22 cellular contexts compared by ENCODE assay signal in the genomic region with DNA sequence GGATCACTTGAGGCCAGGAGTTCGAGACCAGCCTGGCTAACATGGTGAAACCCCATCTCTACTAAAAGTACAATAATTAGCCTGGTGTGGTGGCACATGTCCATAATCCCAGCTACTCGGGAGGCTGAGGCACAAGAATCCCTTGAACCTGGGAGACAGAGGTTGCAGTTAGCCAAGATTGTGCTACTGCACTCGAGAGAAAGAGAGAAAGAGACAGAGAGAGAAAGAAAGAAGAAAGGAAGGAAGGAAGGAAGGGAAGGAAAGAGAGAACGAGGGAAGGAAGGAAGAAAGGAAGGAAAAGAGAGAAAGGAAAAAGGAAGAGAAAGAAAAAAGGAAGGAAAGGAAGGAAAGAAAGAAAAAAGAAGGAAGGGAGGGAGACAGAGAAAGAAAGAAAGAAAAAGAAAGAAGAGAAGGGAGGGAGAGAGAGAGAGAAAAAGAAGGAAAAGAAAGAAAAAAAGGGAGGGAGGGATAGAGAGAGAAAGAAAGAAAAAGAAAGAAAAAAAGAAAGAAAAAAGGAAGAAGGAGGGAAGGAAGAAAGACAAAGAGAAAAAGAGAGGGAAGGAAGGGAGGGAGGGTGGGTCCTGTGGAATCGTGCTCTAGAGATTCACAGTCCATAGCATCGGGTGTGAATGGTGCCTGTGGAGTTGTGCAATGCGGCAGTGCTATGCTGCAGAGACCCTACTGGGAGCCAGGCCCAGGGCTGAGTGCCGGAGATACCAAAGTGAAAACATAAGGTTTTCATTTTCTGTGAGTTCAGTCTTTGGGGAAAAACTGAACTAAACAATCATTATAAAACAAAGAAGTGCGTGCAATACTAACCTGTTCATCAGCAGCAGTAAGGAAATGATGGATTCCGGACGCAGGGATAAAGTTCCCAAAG. TPM values are rescaled to one million over a fixed set of nuclear protein-coding genes. Genes with fewer than 3 reads are reported as not detected.
DNase-seq lines count a peak whose midpoint lies in the region; ATAC-seq and TF ChIP-seq lines count a peak whose summit lies in the region.
"Had no signal": no experiment of that assay in that cellular context is flagged by ENCODE, and none has a peak within 500 bp of the region (broad histone marks: within the 10 kb centered on the region; RNA-seq: fewer than 3 reads in every experiment).

No MANE protein-coding gene starts in this region.

- H3K4me3 Mint-ChIP-seq in activated T-cell treated with anti-CD3 and anti-CD28 coated beads, Interleukin-2, amount 50 U/mL, for 72 hours, result no peak overlapping the region
- H3K4me3 Mint-ChIP-seq in type B pancreatic cell, result no peak overlapping the region
- H3K4me3 Mint-ChIP-seq: activated naive CD4-positive, alpha-beta T cell treated with anti-CD3 and anti-CD28 coated beads, Interleukin-2, amount 10 ng/mL, durations not matched to agents 7 days and 5 days; mesothelial cell of epicardium; nephron progenitor cell had no signal

- H4K20me1 ChIP-seq in fibroblast of lung (ENCODE audit: control insufficient read depth, extremely low read depth, insufficient read depth, low read length), result no peaks in the 10 kb centered on the region

- DNase-seq in activated T-cell treated with anti-CD3 and anti-CD28 coated beads, Interleukin-2, amount 50 U/mL, for 72 hours, result no peak
- no peak for DNase-seq in activated T-cell treated with anti-CD3 and anti-CD28 coated beads, Interleukin-2, amount 50 U/mL, for 1 hour
- DNase-seq in RWPE2 (ENCODE audit: low spot score) (no peak), fibroblast of lung (ENCODE audit: low read depth in 2 of 2) (no peak), type B pancreatic cell (ENCODE audit: extremely low spot score, unreplicated experiment) (peak; percentile 44)
- no peak for DNase-seq in stimulated activated CD4-positive, alpha-beta T cell treated with anti-CD3 and anti-CD28 coated beads, Interleukin-4, amount 100 ng/mL, for 24 hours
- DNase-seq: activated CD4-positive, alpha-beta T cell treated with anti-CD3 and anti-CD28 coated beads, Interleukin-2, amount 50 U/mL, for 4 hours; activated naive CD4-positive, alpha-beta T cell treated with anti-CD3 and anti-CD28 coated beads, Interleukin-2, amount 10 ng/mL, durations not matched to agents 7 days and 5 days; activated T-cell treated with anti-CD3 and anti-CD28 coated beads for 4 hours; aorta; cerebellar nuclear complex; DMS153; NCI-H1105; NCI-H2081 treated with DMSO at 0.1 percent for 48 hours; NCI-H524; nephron progenitor cell; stimulated activated CD4-positive, alpha-beta T cell treated with anti-CD3 and anti-CD28 coated beads, Interleukin-4, amount 100 ng/mL, for 4 hours; T-helper 2 cell had no signal

- H3K27ac ChIP-seq in RWPE2 (ENCODE audit: poor library complexity, severe bottlenecking), result peak overlapping the region; percentile 99
- H3K27ac ChIP-seq in fibroblast of lung (ENCODE audit: insufficient read depth, low read length), result no peak overlapping the region
- H3K27ac ChIP-seq: VCaP had no signal

- no peaks in the 10 kb centered on the region for H3K79me2 ChIP-seq in fibroblast of lung (ENCODE audit: control insufficient read depth, insufficient read depth, low read length)

- H3K4me1 ChIP-seq in RWPE2 (ENCODE audit: insufficient read depth, poor library complexity, severe bottlenecking) (peaks cover 36% of the 10 kb centered on the region), fibroblast of lung (ENCODE audit: control insufficient read depth, extremely low read depth, insufficient read depth, low read length) (peaks cover 3% of the 10 kb centered on the region)

- no peak overlapping the region for H2AFZ ChIP-seq in fibroblast of lung (ENCODE audit: low read length)

- H3K4me3 ChIP-seq in RWPE2 (ENCODE audit: severe bottlenecking) (no peak overlapping the region), fibroblast of lung (replicated peaks in 1 of 4; ENCODE audit: control extremely low read depth in 1 of 4, insufficient read depth in 1 of 4, low read depth in 3 of 4, low read length in 4 of 4) (no peak overlapping the region)

- peaks cover 41% of the 10 kb centered on the region for H3K27me3 Mint-ChIP-seq in activated T-cell treated with anti-CD3 and anti-CD28 coated beads, Interleukin-2, amount 50 U/mL, for 72 hours (ENCODE audit: low read depth)
- no peaks in the 10 kb centered on the region for H3K27me3 Mint-ChIP-seq in type B pancreatic cell

- TF ChIP-seq CTCF in RWPE2 (IDR thresholded peaks at IDR 0.05; ENCODE audit: poor library complexity, severe bottlenecking), result no peak
- no peak for TF ChIP-seq CTCF in fibroblast of lung (conservative IDR thresholded peaks at IDR 0.05 in 1 of 2, IDR thresholded peaks at IDR 0.05 in 1 of 2; ENCODE audit: low read depth in 1 of 2, low read length in 2 of 2)
- TF ChIP-seq CTCF in type B pancreatic cell (conservative IDR thresholded peaks at IDR 0.05), result no peak

- H3K27ac Mint-ChIP-seq in activated T-cell treated with anti-CD3 and anti-CD28 coated beads, Interleukin-2, amount 50 U/mL, for 72 hours, result peak overlapping the region; percentile 4
- H3K27ac Mint-ChIP-seq in type B pancreatic cell, result peak overlapping the region; percentile 52
- H3K27ac Mint-ChIP-seq: activated naive CD4-positive, alpha-beta T cell treated with anti-CD3 and anti-CD28 coated beads, Interleukin-2, amount 10 ng/mL, durations not matched to agents 7 days and 5 days; mesothelial cell of epicardium; nephron progenitor cell had no signal

- H3K27me3 ChIP-seq in RWPE2 (ENCODE audit: insufficient read depth, poor library complexity, severe bottlenecking) (no peaks in the 10 kb centered on the region), fibroblast of lung (ENCODE audit: control insufficient read depth, insufficient read depth, low read length) (no peaks in the 10 kb centered on the region)

- H3K9ac ChIP-seq in fibroblast of lung (ENCODE audit: insufficient read depth, low read length), result no peak overlapping the region

- ATAC-seq in activated T-cell treated with anti-CD3 and anti-CD28 coated beads, Interleukin-2, amount 50 U/mL, for 72 hours (replicated peaks in 1 of 2), result no peak
- ATAC-seq in RWPE2 (ENCODE audit: low read depth) (no peak), HG02642 (IDR thresholded peaks at IDR 0.05; ENCODE audit: poor library complexity, unreplicated experiment) (no peak), HG02571 (IDR thresholded peaks at IDR 0.05; ENCODE audit: unreplicated experiment) (no peak)

- H3K36me3 ChIP-seq in RWPE2 (ENCODE audit: low read depth), result no peaks in the 10 kb centered on the region
- H3K36me3 ChIP-seq in fibroblast of lung (ENCODE audit: control insufficient read depth, insufficient read depth, low read length), result no peaks in the 10 kb centered on the region

- peak overlapping the region; percentile 4 for H3K4me2 ChIP-seq in fibroblast of lung (ENCODE audit: extremely low read depth, insufficient read depth, low read length)

- no peaks in the 10 kb centered on the region for H3K9me3 ChIP-seq in RWPE2 (ENCODE audit: severe bottlenecking)
- no peaks in the 10 kb centered on the region for H3K9me3 ChIP-seq in fibroblast of lung (ENCODE audit: control insufficient read depth, insufficient read depth, low read depth, low read length)

- H3K9me3 Mint-ChIP-seq in activated T-cell treated with anti-CD3 and anti-CD28 coated beads, Interleukin-2, amount 50 U/mL, for 72 hours, result no peaks in the 10 kb centered on the region
- H3K9me3 Mint-ChIP-seq in type B pancreatic cell, result no peaks in the 10 kb centered on the region
- H3K9me3 Mint-ChIP-seq: activated naive CD4-positive, alpha-beta T cell treated with anti-CD3 and anti-CD28 coated beads, Interleukin-2, amount 10 ng/mL, durations not matched to agents 7 days and 5 days had no signal

- H3K4me1 Mint-ChIP-seq in activated T-cell treated with anti-CD3 and anti-CD28 coated beads, Interleukin-2, amount 50 U/mL, for 72 hours (ENCODE audit: low read depth), result peaks cover 5% of the 10 kb centered on the region
- H3K4me1 Mint-ChIP-seq in type B pancreatic cell (ENCODE audit: unreplicated experiment), result peaks cover 20% of the 10 kb centered on the region

- H3K36me3 Mint-ChIP-seq in activated T-cell treated with anti-CD3 and anti-CD28 coated beads, Interleukin-2, amount 50 U/mL, for 72 hours (ENCODE audit: insufficient read depth in 2 of 2), result no peaks in the 10 kb centered on the region
- H3K36me3 Mint-ChIP-seq in type B pancreatic cell, result no peaks in the 10 kb centered on the region
- H3K36me3 Mint-ChIP-seq: activated naive CD4-positive, alpha-beta T cell treated with anti-CD3 and anti-CD28 coated beads, Interleukin-2, amount 10 ng/mL, durations not matched to agents 7 days and 5 days; mesothelial cell of epicardium had no signal

RNA-seq across cellular contexts. Expression of a gene that starts 4.6 kb away (rescaled TPM):
- under 1 TPM; 0.16 to 0.38 TPM for total RNA-seq in activated T-cell treated with anti-CD3 and anti-CD28 coated beads, Interleukin-2, amount 50 U/mL, for 72 hours
- 17.5 and 56.8 TPM in 2 replicates for total RNA-seq in fibroblast of lung
- 14.6 and 45.5 TPM in 2 replicates for polyA plus RNA-seq in fibroblast of lung
- polyA plus RNA-seq in fibroblast of lung (2012), result 16.6 and 55.9 TPM in 2 replicates
- polyA minus RNA-seq in fibroblast of lung (ENCODE audit: low replicate concordance), result 16.0 and 27.4 TPM in 2 replicates
- total RNA-seq in type B pancreatic cell (ENCODE audit: low replicate concordance), result 164 and 375 TPM in 2 replicates

Comparison
In these comparisons a context has a peak if more than half of its experiments do, and no peak if none do; other contexts are left out.
1. RNA of a gene that starts 4.6 kb away (total RNA-seq): 164 to 375 TPM in type B pancreatic cell and 17.5 to 56.8 TPM in fibroblast of lung; 0.16 to 0.38 TPM in activated T-cell treated with anti-CD3 and anti-CD28 coated beads, Interleukin-2, amount 50 U/mL, for 72 hours; every median in the first group is over 10 times any median in the second.